Comparison of ENCODE assay signal across 1 cellular context in genomic region chr17:41512789-41513547, GRCh38.
A peak's percentile ranks its signal among the peaks of the same experiment; 100 is the strongest.
TF ChIP-seq lines count a peak whose summit lies in the region.

No MANE protein-coding gene starts in this region.

TF ChIP-seq in K562, 482 proteins besides CTCF, POLR2A, EP300 and RAD21:
- no peak for TF ChIP-seq ZNF668 (CRISPR knock-in tag; IDR thresholded peaks at IDR 0.05)
- TF ChIP-seq NFIC (IDR thresholded peaks at IDR 0.05): peak; percentile 77
- TF ChIP-seq ZFP36 (IDR thresholded peaks at IDR 0.05; ENCODE audit: low read depth, low read length, partially characterized antibody): peak; percentile 79
- 0 out of 2 replicates have a peak, but pooled peaks have one; percentile 23 for TF ChIP-seq NFIX (CRISPR knock-in tag; IDR thresholded peaks at IDR 0.05; ENCODE audit: low read depth)
